ENCODE assay signal across 8 cellular contexts in the genomic region with DNA sequence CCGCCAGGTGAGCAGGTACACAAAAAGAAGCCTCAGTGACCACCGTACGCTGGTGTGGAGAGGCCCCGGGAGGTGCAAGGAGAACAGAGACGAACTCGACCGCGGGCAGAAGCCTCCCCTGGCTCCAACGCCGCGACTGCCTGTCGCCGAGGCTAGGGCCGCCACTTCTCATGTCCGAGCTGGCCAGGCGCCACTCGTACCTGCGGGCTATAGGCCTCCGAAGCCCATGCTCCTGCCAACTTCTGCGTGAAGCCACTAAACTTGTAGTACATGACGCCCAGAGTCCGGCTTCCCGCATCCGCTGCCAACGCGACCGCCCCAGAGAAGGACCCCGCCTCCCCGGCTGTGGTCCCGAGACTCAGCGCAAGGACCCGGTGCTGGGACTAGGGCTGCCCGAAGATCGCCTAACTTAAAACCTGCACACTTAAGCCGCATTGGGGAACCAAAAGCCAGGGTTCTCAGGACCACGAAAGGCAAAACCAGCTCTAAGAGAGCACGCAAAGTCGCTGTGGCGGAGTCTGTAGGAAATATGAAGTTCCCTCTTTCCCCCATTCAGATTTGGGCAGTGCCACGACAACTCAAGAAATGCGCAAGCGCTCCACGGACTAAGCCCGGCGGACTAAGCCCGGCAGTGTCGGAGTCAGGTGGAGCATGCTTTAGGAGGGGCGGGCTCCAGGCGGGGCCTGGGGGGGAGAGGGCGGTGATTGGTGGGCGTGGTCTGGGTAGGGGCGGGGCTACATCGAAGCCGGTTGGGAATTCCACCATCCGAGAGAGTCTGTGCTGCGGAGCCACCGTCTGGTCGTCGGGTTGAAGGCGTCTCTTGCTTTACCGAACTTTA. TPM values are rescaled to one million over a fixed set of nuclear protein-coding genes. Genes with fewer than 3 reads are reported as not detected.
DNase-seq lines count a peak whose midpoint lies in the region; ATAC-seq lines count a peak whose summit lies in the region.

A gene with protein sequence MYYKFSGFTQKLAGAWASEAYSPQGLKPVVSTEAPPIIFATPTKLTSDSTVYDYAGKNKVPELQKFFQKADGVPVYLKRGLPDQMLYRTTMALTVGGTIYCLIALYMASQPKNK (minus strand): TSS at position 328 of the 838 bp plus-strand sequence. CDS start 56 bp downstream, at position 272.

- DNase-seq in COLO668 (lab: John Stamatoyannopoulos, UW; ENCODE audit: unreplicated experiment) = peak; percentile 95
- peak; percentile 92 for DNase-seq in HS-5 (ENCODE audit: low read depth)
- peak; percentile 90 for DNase-seq in NK-92 treated with Interleukin-12 subunit alpha and Interleukin-12 subunit beta, amount 100 ng/mL, for 24 hours (lab: John Stamatoyannopoulos, UW)
- DNase-seq in activated CD8-positive, alpha-beta memory T cell treated with anti-CD3 and anti-CD28 coated beads for 24 hours = peak; percentile 97
- peak; percentile 93 for DNase-seq in effector CD8-positive, alpha-beta T cell (lab: John Stamatoyannopoulos, UW)
- DNase-seq in lung microvascular endothelial cell (ENCODE audit: low read depth in 2 of 2) = peak; percentile 98
- peak; percentile 92 to 95 (median 93) for DNase-seq in stimulated activated CD4-positive, alpha-beta T cell treated with anti-CD3 and anti-CD28 coated beads, TNF-alpha, amount 100 ng/mL, for 48 hours (ENCODE audit: low read depth in 3 of 3)

- ATAC-seq in GM19468 (IDR thresholded peaks at IDR 0.05; ENCODE audit: extremely low read depth, unreplicated experiment) = peak; percentile 59

RNA-seq across cellular contexts. Expression of the gene that starts here (rescaled TPM):
- total RNA-seq in lung microvascular endothelial cell = 128 and 133 TPM in 2 replicates

Comparison
In these comparisons a context has a peak if more than half of its experiments do, and no peak if none do; other contexts are left out.
1. Peak in every context shown above with its lines: DNase-seq and ATAC-seq.